Comparison of ENCODE assay signal across 32 cellular contexts in genomic region chr3:191176038-191176437, GRCh38. TPM values are rescaled to one million over a fixed set of nuclear protein-coding genes. Genes with fewer than 3 reads are reported as not detected.
"Had no signal": no experiment of that assay in that cellular context is flagged by ENCODE, and none has a peak within 500 bp of the region (broad histone marks: within the 10 kb centered on the region; RNA-seq: fewer than 3 reads in every experiment).

No MANE protein-coding gene starts in this region.

- DNase-seq: activated CD4-positive, alpha-beta memory T cell treated with anti-CD3 and anti-CD28 coated beads for 36 hours; activated CD4-positive, alpha-beta T cell treated with anti-CD3 and anti-CD28 coated beads for 36 hours; activated CD4-positive, alpha-beta T cell treated with anti-CD3 and anti-CD28 coated beads, Interleukin-2, amount 10 ng/mL, durations not matched to agents 24 days and 14 days; activated CD4-positive, CD25-positive, alpha-beta regulatory T cell; activated CD4-positive, CD25-positive, alpha-beta regulatory T cell treated with anti-CD3 and anti-CD28 coated beads, Interleukin-2, amount 50 U/mL, for 72 hours; activated CD8-positive, alpha-beta memory T cell treated with anti-CD3 and anti-CD28 coated beads, Interleukin-2, amount 10 ng/mL, durations not matched to agents 7 days and 5 days; activated CD8-positive, alpha-beta memory T cell treated with anti-CD3 and anti-CD28 coated beads, Interleukin-2, amount 50 U/mL, for 4 hours; activated CD8-positive, alpha-beta T cell treated with anti-CD3 and anti-CD28 coated beads, Interleukin-2, amount 10 ng/mL, durations not matched to agents 7 days and 5 days; activated effector memory CD4-positive, alpha-beta T cell treated with anti-CD3 and anti-CD28 coated beads, Interleukin-2, amount 50 U/mL, for 16 hours; activated naive CD4-positive, alpha-beta T cell treated with anti-CD3 and anti-CD28 coated beads, Interleukin-2, amount 10 ng/mL, durations not matched to agents 7 days and 5 days; activated naive CD8-positive, alpha-beta T cell treated with anti-CD3 and anti-CD28 coated beads, Interleukin-2, amount 10 ng/mL, durations not matched to agents 7 days and 5 days; activated T-cell treated with anti-CD3 and anti-CD28 coated beads, Interleukin-2, amount 50 U/mL, for 1 hour; activated T-cell treated with anti-CD3 and anti-CD28 coated beads, Interleukin-2, amount 50 U/mL, for 48 hours; central memory CD4-positive, alpha-beta T cell; dorsolateral prefrontal cortex; effector memory CD4-positive, alpha-beta T cell; endodermal cell; erythroblast; foreskin keratinocyte; head of caudate nucleus; T-helper 1 cell; T-helper 2 cell had no signal

- H3K27ac Mint-ChIP-seq: activated CD4-positive, alpha-beta memory T cell treated with anti-CD3 and anti-CD28 coated beads for 36 hours; activated CD4-positive, alpha-beta T cell treated with anti-CD3 and anti-CD28 coated beads for 36 hours; activated CD4-positive, alpha-beta T cell treated with anti-CD3 and anti-CD28 coated beads, Interleukin-2, amount 10 ng/mL, durations not matched to agents 24 days and 14 days; activated CD8-positive, alpha-beta memory T cell treated with anti-CD3 and anti-CD28 coated beads, Interleukin-2, amount 10 ng/mL, durations not matched to agents 7 days and 5 days; activated CD8-positive, alpha-beta T cell treated with anti-CD3 and anti-CD28 coated beads, Interleukin-2, amount 10 ng/mL, durations not matched to agents 7 days and 5 days; activated naive CD4-positive, alpha-beta T cell treated with anti-CD3 and anti-CD28 coated beads, Interleukin-2, amount 10 ng/mL, durations not matched to agents 7 days and 5 days; activated naive CD4-positive, alpha-beta T cell treated with anti-CD3 and anti-CD28 coated beads, Interleukin-2, amount 50 U/mL, for 72 hours; activated naive CD8-positive, alpha-beta T cell treated with anti-CD3 and anti-CD28 coated beads, Interleukin-2, amount 10 ng/mL, durations not matched to agents 7 days and 5 days; activated T-helper 1 cell treated with anti-CD3 and anti-CD28 coated beads, Interleukin-12 subunit alpha, Interleukin-12 subunit beta, Interleukin-2, Interleukin-4 antibody, amounts not matched to agents 30 ng/mL and 10 ng/mL and 1 ng/mL, durations not matched to agents 14 hours and 24 hours and 36 hours; activated T-helper 2 cell treated with anti-CD3 and anti-CD28 coated beads, Interferon-gamma antibody, Interleukin-2, Interleukin-4, amounts not matched to agents 10 μg/mL and 5 μg/mL and 100 μg/mL, durations not matched to agents 14 hours and 24 hours and 36 hours; dendritic cell treated with granulocyte-macrophage colony-stimulating factor and Interleukin-4, amounts not matched to agents 40 ng/mL and 50 ng/mL, for 4 days; endodermal cell had no signal

- H3K27me3 Mint-ChIP-seq: activated CD4-positive, alpha-beta memory T cell treated with anti-CD3 and anti-CD28 coated beads for 36 hours; activated CD4-positive, alpha-beta T cell treated with anti-CD3 and anti-CD28 coated beads for 36 hours; activated CD4-positive, alpha-beta T cell treated with anti-CD3 and anti-CD28 coated beads, Interleukin-2, amount 10 ng/mL, durations not matched to agents 24 days and 14 days; activated CD8-positive, alpha-beta memory T cell treated with anti-CD3 and anti-CD28 coated beads, Interleukin-2, amount 10 ng/mL, durations not matched to agents 7 days and 5 days; activated naive CD4-positive, alpha-beta T cell treated with anti-CD3 and anti-CD28 coated beads, Interleukin-2, amount 10 ng/mL, durations not matched to agents 7 days and 5 days; activated naive CD8-positive, alpha-beta T cell treated with anti-CD3 and anti-CD28 coated beads, Interleukin-2, amount 10 ng/mL, durations not matched to agents 7 days and 5 days; brain; dendritic cell treated with granulocyte-macrophage colony-stimulating factor and Interleukin-4, amounts not matched to agents 40 ng/mL and 50 ng/mL, for 4 days had no signal

- H3K4me3 Mint-ChIP-seq: activated CD4-positive, alpha-beta memory T cell treated with anti-CD3 and anti-CD28 coated beads for 36 hours; activated CD4-positive, alpha-beta T cell treated with anti-CD3 and anti-CD28 coated beads for 36 hours; activated CD4-positive, alpha-beta T cell treated with anti-CD3 and anti-CD28 coated beads, Interleukin-2, amount 10 ng/mL, durations not matched to agents 24 days and 14 days; activated CD8-positive, alpha-beta memory T cell treated with anti-CD3 and anti-CD28 coated beads, Interleukin-2, amount 10 ng/mL, durations not matched to agents 7 days and 5 days; activated CD8-positive, alpha-beta T cell treated with anti-CD3 and anti-CD28 coated beads, Interleukin-2, amount 10 ng/mL, durations not matched to agents 7 days and 5 days; activated naive CD4-positive, alpha-beta T cell treated with anti-CD3 and anti-CD28 coated beads, Interleukin-2, amount 10 ng/mL, durations not matched to agents 7 days and 5 days; activated naive CD8-positive, alpha-beta T cell treated with anti-CD3 and anti-CD28 coated beads, Interleukin-2, amount 10 ng/mL, durations not matched to agents 7 days and 5 days; activated T-helper 1 cell treated with anti-CD3 and anti-CD28 coated beads, Interleukin-12 subunit alpha, Interleukin-12 subunit beta, Interleukin-2, Interleukin-4 antibody, amounts not matched to agents 30 ng/mL and 10 ng/mL and 1 ng/mL, durations not matched to agents 14 hours and 24 hours and 36 hours; dendritic cell treated with granulocyte-macrophage colony-stimulating factor and Interleukin-4, amounts not matched to agents 40 ng/mL and 50 ng/mL, for 4 days; endodermal cell had no signal

- H3K36me3 Mint-ChIP-seq: activated CD4-positive, alpha-beta memory T cell treated with anti-CD3 and anti-CD28 coated beads for 36 hours; activated CD8-positive, alpha-beta memory T cell treated with anti-CD3 and anti-CD28 coated beads, Interleukin-2, amount 10 ng/mL, durations not matched to agents 7 days and 5 days; activated naive CD4-positive, alpha-beta T cell treated with anti-CD3 and anti-CD28 coated beads, Interleukin-2, amount 10 ng/mL, durations not matched to agents 7 days and 5 days; activated naive CD4-positive, alpha-beta T cell treated with anti-CD3 and anti-CD28 coated beads, Interleukin-2, amount 50 U/mL, for 72 hours; activated naive CD8-positive, alpha-beta T cell treated with anti-CD3 and anti-CD28 coated beads, Interleukin-2, amount 10 ng/mL, durations not matched to agents 7 days and 5 days; brain had no signal

- H3K4me1 Mint-ChIP-seq: activated CD4-positive, alpha-beta T cell treated with anti-CD3 and anti-CD28 coated beads for 36 hours; activated CD4-positive, alpha-beta T cell treated with anti-CD3 and anti-CD28 coated beads, Interleukin-2, amount 10 ng/mL, durations not matched to agents 24 days and 14 days; activated CD8-positive, alpha-beta memory T cell treated with anti-CD3 and anti-CD28 coated beads, Interleukin-2, amount 10 ng/mL, durations not matched to agents 7 days and 5 days; activated naive CD4-positive, alpha-beta T cell treated with anti-CD3 and anti-CD28 coated beads, Interleukin-2, amount 10 ng/mL, durations not matched to agents 7 days and 5 days; activated naive CD8-positive, alpha-beta T cell treated with anti-CD3 and anti-CD28 coated beads, Interleukin-2, amount 10 ng/mL, durations not matched to agents 7 days and 5 days; brain; endodermal cell had no signal

- H3K9me3 ChIP-seq: ascending aorta, breast epithelium, esophagus muscularis mucosa, gastroesophageal sphincter had no signal

- ATAC-seq: activated CD4-positive, alpha-beta T cell treated with anti-CD3 and anti-CD28 coated beads for 36 hours; activated CD8-positive, alpha-beta memory T cell treated with anti-CD3 and anti-CD28 coated beads, Interleukin-2, amount 10 ng/mL, durations not matched to agents 7 days and 5 days; activated CD8-positive, alpha-beta T cell treated with anti-CD3 and anti-CD28 coated beads, Interleukin-2, amount 10 ng/mL, durations not matched to agents 7 days and 5 days; activated naive CD4-positive, alpha-beta T cell treated with anti-CD3 and anti-CD28 coated beads, Interleukin-2, amount 50 U/mL, for 72 hours; foreskin keratinocyte; gastroesophageal sphincter had no signal

RNA-seq across cellular contexts. Expression of gene OSTN, which starts 23.0 kb away (rescaled TPM):
- total RNA-seq: activated CD4-positive, alpha-beta memory T cell treated with anti-CD3 and anti-CD28 coated beads for 36 hours; activated CD4-positive, alpha-beta T cell treated with anti-CD3 and anti-CD28 coated beads for 36 hours; activated CD4-positive, alpha-beta T cell treated with anti-CD3 and anti-CD28 coated beads, Interleukin-2, amount 10 ng/mL, durations not matched to agents 24 days and 14 days; activated CD8-positive, alpha-beta memory T cell treated with anti-CD3 and anti-CD28 coated beads for 36 hours; activated CD8-positive, alpha-beta memory T cell treated with anti-CD3 and anti-CD28 coated beads, Interleukin-2, amount 10 ng/mL, durations not matched to agents 7 days and 5 days; activated CD8-positive, alpha-beta T cell treated with anti-CD3 and anti-CD28 coated beads, Interleukin-2, amount 10 ng/mL, durations not matched to agents 7 days and 5 days; activated naive CD4-positive, alpha-beta T cell treated with anti-CD3 and anti-CD28 coated beads, Interleukin-2, amount 50 U/mL, for 72 hours; activated naive CD8-positive, alpha-beta T cell treated with anti-CD3 and anti-CD28 coated beads, Interleukin-2, amount 10 ng/mL, durations not matched to agents 7 days and 5 days; activated T-helper 1 cell treated with anti-CD3 and anti-CD28 coated beads, Interleukin-12 subunit alpha, Interleukin-12 subunit beta, Interleukin-2, Interleukin-4 antibody, amounts not matched to agents 30 ng/mL and 10 ng/mL and 1 ng/mL, durations not matched to agents 14 hours and 24 hours and 36 hours; activated T-helper 2 cell treated with anti-CD3 and anti-CD28 coated beads, Interferon-gamma antibody, Interleukin-2, Interleukin-4, amounts not matched to agents 10 μg/mL and 5 μg/mL and 100 μg/mL, durations not matched to agents 14 hours and 24 hours and 36 hours; ascending aorta; endodermal cell; esophagus muscularis mucosa; foreskin keratinocyte; gastroesophageal sphincter had no signal
